In the genomic region with DNA sequence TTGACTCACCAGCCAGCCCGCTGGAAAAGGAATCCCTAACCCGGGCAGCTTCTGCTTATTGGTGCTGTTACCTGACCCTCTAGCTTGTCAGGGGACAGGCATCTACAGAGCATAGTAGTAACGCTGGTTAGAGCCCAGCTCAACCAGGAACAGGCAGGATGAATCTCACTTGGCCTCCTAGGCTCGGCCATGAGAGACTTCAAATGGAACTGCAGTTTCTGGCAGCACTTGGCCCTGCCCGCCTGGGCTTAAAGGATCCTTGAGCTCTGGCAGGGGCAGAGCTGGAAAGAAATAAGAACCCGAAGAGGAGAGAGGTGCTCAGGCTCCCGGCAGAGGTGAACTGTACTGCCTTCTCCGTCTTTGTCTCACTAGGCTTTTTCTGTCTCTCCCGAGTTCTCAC, we compare ENCODE assay signal across 20 cellular contexts. TPM values are rescaled to one million over a fixed set of nuclear protein-coding genes. Genes with fewer than 3 reads are reported as not detected.
DNase-seq lines count a peak whose midpoint lies in the region; ATAC-seq, FAIRE-seq and TF ChIP-seq lines count a peak whose summit lies in the region.
"Had no signal": no experiment of that assay in that cellular context is flagged by ENCODE, and none has a peak within 500 bp of the region (broad histone marks: within the 10 kb centered on the region; RNA-seq: fewer than 3 reads in every experiment).

No MANE protein-coding gene starts in this region.

- H3K36me3 ChIP-seq in Panc1 (ENCODE audit: control insufficient read depth, insufficient read depth, low read length): no peaks in the 10 kb centered on the region
- no peaks in the 10 kb centered on the region for H3K36me3 ChIP-seq in iPS-15b (ENCODE audit: control insufficient read depth, insufficient read depth, low read length)
- H3K36me3 ChIP-seq: colonic mucosa, heart right ventricle, neutrophil had no signal

- intact Hi-C loops in Panc1 (cut with micrococcal nuclease; ENCODE audit: unreplicated experiment): no loop called here

- in situ Hi-C loops in Panc1 (cut with HindIII; ENCODE audit: low pct_unique_long_range_greater_than_20kb, low sequenced_read_pairs): no loop called here

- H3K9me3 ChIP-seq in A549: no peaks in the 10 kb centered on the region
- H3K9me3 ChIP-seq in Panc1 (ENCODE audit: control insufficient read depth, insufficient read depth, low read depth, low read length): no peaks in the 10 kb centered on the region
- no peaks in the 10 kb centered on the region for H3K9me3 ChIP-seq in iPS-15b (ENCODE audit: control insufficient read depth, insufficient read depth, low read length)
- H3K9me3 ChIP-seq: colonic mucosa, heart right ventricle, neutrophil had no signal

- H3K27me3 ChIP-seq in Panc1 (ENCODE audit: control insufficient read depth, insufficient read depth, low read length) (peaks cover 45% of the 10 kb centered on the region), iPS-15b (ENCODE audit: control insufficient read depth, insufficient read depth, low read length) (peaks cover 92% of the 10 kb centered on the region)

- peak; percentile 15 to 37; a peak in 4 of 6 replicates for ATAC-seq in A549
- ATAC-seq in Panc1: peak; percentile 23
- ATAC-seq in GM19324 (IDR thresholded peaks at IDR 0.05; ENCODE audit: low FRiP score, unreplicated experiment): no peak
- ATAC-seq in HG02840 (IDR thresholded peaks at IDR 0.05; ENCODE audit: low FRiP score, unreplicated experiment): no peak
- no peak for ATAC-seq in GM18858 (IDR thresholded peaks at IDR 0.05; ENCODE audit: unreplicated experiment)
- ATAC-seq: esophagus mucosa, heart right ventricle, HepG2, left ventricle myocardium superior had no signal

- no peak for FAIRE-seq in A549 (lab: Jason Lieb, UNC)
- FAIRE-seq: HepG2, TTC549 had no signal

- DNase-seq in A549 (ENCODE audit: low read depth in 1 of 2, low spot score in 1 of 2): no peak
- DNase-seq in DMS53 (lab: John Stamatoyannopoulos, UW): peak; percentile 55
- no peak for DNase-seq in Panc1 (ENCODE audit: low read depth, low spot score)
- no peak for DNase-seq in GM19238 (ENCODE audit: insufficient read length, low spot score)
- DNase-seq: amniotic stem cell; CD8-positive, alpha-beta memory T cell; colonic mucosa; heart right ventricle; left ventricle myocardium superior; NCI-H1436 treated with DMSO at 0.1 percent for 48 hours; NCI-H510A treated with DMSO at 0.1 percent for 48 hours had no signal

- TF ChIP-seq POLR2A in A549 (IDR thresholded peaks at IDR 0.05; ENCODE audit: low read length): no peak

- H3K4me2 ChIP-seq in A549: no peak overlapping the region

- TF ChIP-seq RAD21 in A549 (conservative IDR thresholded peaks at IDR 0.05 in 1 of 2, IDR thresholded peaks at IDR 0.05 in 1 of 2): no peak

- WGBS in A549 (ENCODE audit: missing lambda C conversion rate): 7% methylated on average over 8 of the region's 9 CpGs

- CTCF ChIA-PET in A549 (lab: Yijun Ruan, JAX): interaction anchor here (0.8 to 3.7 kb wide), 3 partner anchors 11 to 39 kb away, joined by 3 to 16 read pairs (median 4); no protein-coding TSS in a partner anchor
- CTCF ChIA-PET in Panc1 (lab: Charles Lee): no interaction called here

- no peak for TF ChIP-seq EP300 in A549 (IDR thresholded peaks at IDR 0.05)

- H3K4me1 ChIP-seq in A549: no peaks in the 10 kb centered on the region
- H3K4me1 ChIP-seq in Panc1 (ENCODE audit: control insufficient read depth, insufficient read depth, low read length): peaks cover 9% of the 10 kb centered on the region
- H3K4me1 ChIP-seq in iPS-15b (ENCODE audit: control insufficient read depth, insufficient read depth, low read length): peaks cover 15% of the 10 kb centered on the region
- H3K4me1 ChIP-seq: colonic mucosa had no signal

- H3K27ac ChIP-seq in A549 (no peak overlapping the region), Panc1 (ENCODE audit: low read length) (no peak overlapping the region)
- H3K27ac ChIP-seq: colonic mucosa, heart right ventricle, neutrophil had no signal

- TF ChIP-seq CTCF in A549 (IDR thresholded peaks at IDR 0.05) (no peak), Panc1 (IDR thresholded peaks at IDR 0.05) (no peak)

- no peak overlapping the region for H3K4me3 ChIP-seq in A549
- H3K4me3 ChIP-seq in Panc1 (ENCODE audit: low read depth in 2 of 2, low read length in 2 of 2): no peak overlapping the region
- H3K4me3 ChIP-seq in iPS-15b (ENCODE audit: low read depth, low read length): peak overlapping the region; percentile 65
- H3K4me3 ChIP-seq: colonic mucosa, heart right ventricle had no signal

- POLR2A ChIA-PET in A549 (lab: Yijun Ruan, JAX) (no interaction called here), Panc1 (lab: Charles Lee) (no interaction called here)

- no TSS peak for BruUV-seq in Panc1 (replicated peaks; lab: Mats Ljungman, UMichigan)

- no peak overlapping the region for H3K9ac ChIP-seq in iPS-15b (ENCODE audit: low read depth, low read length)

TF ChIP-seq in A549, 52 proteins besides CTCF, POLR2A, EP300 and RAD21:
- no peak for TF ChIP-seq SMC3 (IDR thresholded peaks at IDR 0.05)
- TF ChIP-seq, protein P1, sequence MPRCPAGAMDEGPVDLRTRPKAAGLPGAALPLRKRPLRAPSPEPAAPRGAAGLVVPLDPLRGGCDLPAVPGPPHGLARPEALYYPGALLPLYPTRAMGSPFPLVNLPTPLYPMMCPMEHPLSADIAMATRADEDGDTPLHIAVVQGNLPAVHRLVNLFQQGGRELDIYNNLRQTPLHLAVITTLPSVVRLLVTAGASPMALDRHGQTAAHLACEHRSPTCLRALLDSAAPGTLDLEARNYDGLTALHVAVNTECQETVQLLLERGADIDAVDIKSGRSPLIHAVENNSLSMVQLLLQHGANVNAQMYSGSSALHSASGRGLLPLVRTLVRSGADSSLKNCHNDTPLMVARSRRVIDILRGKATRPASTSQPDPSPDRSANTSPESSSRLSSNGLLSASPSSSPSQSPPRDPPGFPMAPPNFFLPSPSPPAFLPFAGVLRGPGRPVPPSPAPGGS (IDR thresholded peaks at IDR 0.05): no peak
- no peak for TF ChIP-seq MYC (IDR thresholded peaks at IDR 0.05; ENCODE audit: borderline replicate concordance, low read length)
- TF ChIP-seq HES2 (IDR thresholded peaks at IDR 0.05): no peak
- no peak for TF ChIP-seq NPAS2 (CRISPR knock-in tag; IDR thresholded peaks at IDR 0.05; ENCODE audit: borderline replicate concordance)
- TF ChIP-seq RNF2 (IDR thresholded peaks at IDR 0.05; ENCODE audit: borderline replicate concordance, low read depth): no peak
- TF ChIP-seq ESRRA (IDR thresholded peaks at IDR 0.05; ENCODE audit: borderline replicate concordance, low read length): no peak
- no peak for TF ChIP-seq USF2 (IDR thresholded peaks at IDR 0.05)
TF ChIP-seq in A549: peak in this region for 0.

RNA-seq across cellular contexts. Expression of gene LHX5, which starts 2.3 kb away (rescaled TPM):
- polyA plus RNA-seq in A549 (2011; rRNA removed) (not detected in 2 replicates), A549 (2017; fragmentation: RNase III; extraction: RNeasy Plus Mini Kit Qiagen cat#74134 plus additional on column Dnase treatment) (not detected in 3 replicates)
- polyA plus RNA-seq in A549 (2012; cell fraction: cytosol; rRNA removed): not detected in 2 replicates
- polyA plus RNA-seq in A549 (2012; cell fraction: nucleus; rRNA removed): 0.01 TPM in 1 of 2 replicates, not detected in the other
- polyA minus RNA-seq in A549 (2011; rRNA and poly(A)+ RNA removed): not detected in 2 replicates
- not detected for total RNA-seq in Panc1 (2021; ENCODE audit: unreplicated experiment)
- polyA plus RNA-seq in Panc1 (2012; ENCODE audit: insufficient read length): not detected
- total RNA-seq: CD8-positive, alpha-beta memory T cell; colonic mucosa; esophagus mucosa; heart right ventricle; HepG2; left ventricle myocardium superior; subcutaneous adipose tissue had no signal
- polyA plus RNA-seq: CD8-positive, alpha-beta memory T cell; heart right ventricle; HepG2 had no signal

RNA-seq across cellular contexts. Expression of gene SDSL, which starts 51.8 kb away (rescaled TPM):
- 21.0 and 22.0 TPM in 2 replicates for polyA plus RNA-seq in A549 (2011; rRNA removed)
- 45.0 and 55.4 TPM in 2 replicates for polyA plus RNA-seq in A549 (2012; cell fraction: cytosol; rRNA removed)
- polyA plus RNA-seq in A549 (2012; cell fraction: nucleus; rRNA removed): 41.1 and 51.2 TPM in 2 replicates
- polyA plus RNA-seq in A549 (2017; fragmentation: RNase III; extraction: RNeasy Plus Mini Kit Qiagen cat#74134 plus additional on column Dnase treatment): 26.3 to 28.0 TPM (median 26.7 TPM) in 3 replicates
- polyA minus RNA-seq in A549 (2011; rRNA and poly(A)+ RNA removed): 10.7 and 18.6 TPM in 2 replicates
- 5.8 TPM for total RNA-seq in Panc1 (2021; ENCODE audit: unreplicated experiment)
- 17.2 TPM for polyA plus RNA-seq in Panc1 (2012; ENCODE audit: insufficient read length)
- polyA plus RNA-seq: CD8-positive, alpha-beta memory T cell had no signal

Comparison
In these comparisons a context has a peak if more than half of its experiments do, and no peak if none do; other contexts are left out.
1. ATAC-seq: peak in A549 (2 of 2) and Panc1 (single experiment); none in GM19324 (single experiment), HG02840 (single experiment) and GM18858 (single experiment).